ENCODE assay signal across 16 cellular contexts in genomic region chr4:182913621-182914020, GRCh38.
"Had no signal": no experiment of that assay in that cellular context is flagged by ENCODE, and none has a peak within 500 bp of the region (broad histone marks: within the 10 kb centered on the region; RNA-seq: fewer than 3 reads in every experiment).

No MANE protein-coding gene starts in this region.

- H3K27ac ChIP-seq: epithelial cell of prostate, gastrocnemius medialis, heart right ventricle had no signal

- H3K27ac Mint-ChIP-seq: activated B cell treated with CpG ODN at 0.5 μM for 24 hours; activated CD4-positive, alpha-beta T cell treated with anti-CD3 and anti-CD28 coated beads, Interleukin-2, amount 10 ng/mL, durations not matched to agents 7 days and 5 days; activated naive CD4-positive, alpha-beta T cell treated with anti-CD3 and anti-CD28 coated beads, Interleukin-2, amount 10 ng/mL, durations not matched to agents 7 days and 5 days; brain had no signal

- ATAC-seq: gastrocnemius medialis; heart right ventricle; naive thymus-derived CD4-positive, alpha-beta T cell; SK-N-SH treated with all-trans-retinoic acid at 6 μM for 48 hours had no signal

- H3K9me3 Mint-ChIP-seq: activated B cell treated with CpG ODN at 0.5 μM for 24 hours; activated CD4-positive, alpha-beta T cell treated with anti-CD3 and anti-CD28 coated beads, Interleukin-2, amount 10 ng/mL, durations not matched to agents 7 days and 5 days; activated naive CD4-positive, alpha-beta T cell treated with anti-CD3 and anti-CD28 coated beads, Interleukin-2, amount 10 ng/mL, durations not matched to agents 7 days and 5 days; brain; central memory CD8-positive, alpha-beta T cell; naive thymus-derived CD4-positive, alpha-beta T cell had no signal

- H3K4me3 ChIP-seq: gastrocnemius medialis, heart right ventricle had no signal

- DNase-seq: activated B cell treated with CpG ODN at 0.5 μM for 24 hours; activated CD4-positive, alpha-beta T cell treated with anti-CD3 and anti-CD28 coated beads, Interleukin-2, amount 10 ng/mL, durations not matched to agents 7 days and 5 days; activated naive CD4-positive, alpha-beta T cell treated with anti-CD3 and anti-CD28 coated beads, Interleukin-2, amount 10 ng/mL, durations not matched to agents 7 days and 5 days; activated T-cell treated with anti-CD3 and anti-CD28 coated beads, Interleukin-2, amount 50 U/mL, for 1 hour; amniotic stem cell; cortex of kidney; effector CD8-positive, alpha-beta T cell; gastrocnemius medialis; heart right ventricle; naive thymus-derived CD4-positive, alpha-beta T cell; stimulated activated CD4-positive, alpha-beta T cell treated with anti-CD3 and anti-CD28 coated beads, Interleukin-4, amount 100 ng/mL, for 1 hour had no signal

- FAIRE-seq: urothelium cell line had no signal

- H3K27me3 ChIP-seq: gastrocnemius medialis, heart right ventricle had no signal

- H3K9me3 ChIP-seq: gastrocnemius medialis, heart right ventricle had no signal

- H3K4me3 Mint-ChIP-seq: activated B cell treated with CpG ODN at 0.5 μM for 24 hours; activated CD4-positive, alpha-beta T cell treated with anti-CD3 and anti-CD28 coated beads, Interleukin-2, amount 10 ng/mL, durations not matched to agents 7 days and 5 days; activated naive CD4-positive, alpha-beta T cell treated with anti-CD3 and anti-CD28 coated beads, Interleukin-2, amount 10 ng/mL, durations not matched to agents 7 days and 5 days; central memory CD8-positive, alpha-beta T cell had no signal

- H3K27me3 Mint-ChIP-seq: activated B cell treated with CpG ODN at 0.5 μM for 24 hours; activated CD4-positive, alpha-beta T cell treated with anti-CD3 and anti-CD28 coated beads, Interleukin-2, amount 10 ng/mL, durations not matched to agents 7 days and 5 days; activated naive CD4-positive, alpha-beta T cell treated with anti-CD3 and anti-CD28 coated beads, Interleukin-2, amount 10 ng/mL, durations not matched to agents 7 days and 5 days; central memory CD8-positive, alpha-beta T cell; naive thymus-derived CD4-positive, alpha-beta T cell had no signal
